20 cellular contexts compared by ENCODE assay signal in genomic region chr6:21965029-21965428, GRCh38.
"Had no signal": no experiment of that assay in that cellular context is flagged by ENCODE, and none has a peak within 500 bp of the region (broad histone marks: within the 10 kb centered on the region; RNA-seq: fewer than 3 reads in every experiment).

No MANE protein-coding gene starts in this region.

- H3K36me3 ChIP-seq: colonic mucosa, ovary, sigmoid colon, spleen, stomach, upper lobe of left lung had no signal

- H3K79me2 ChIP-seq: hepatocyte had no signal

- ATAC-seq: activated CD8-positive, alpha-beta memory T cell treated with anti-CD3 and anti-CD28 coated beads, Interleukin-2, amount 10 ng/mL, durations not matched to agents 7 days and 5 days; body of pancreas; esophagus mucosa; left lobe of liver had no signal

- H3K4me2 ChIP-seq: hepatocyte had no signal

- H3K27me3 ChIP-seq: body of pancreas, colonic mucosa, hepatocyte, ovary, sigmoid colon, spleen, stomach, testis, upper lobe of left lung had no signal

- H2AFZ ChIP-seq: hepatocyte had no signal

- DNase-seq: activated CD4-positive, alpha-beta T cell treated with anti-CD3 and anti-CD28 coated beads for 1 hour; activated CD4-positive, alpha-beta T cell treated with anti-CD3 and anti-CD28 coated beads, Interleukin-2, amount 50 U/mL, for 48 hours; activated CD8-positive, alpha-beta memory T cell treated with anti-CD3 and anti-CD28 coated beads, Interleukin-2, amount 10 ng/mL, durations not matched to agents 7 days and 5 days; activated effector memory CD4-positive, alpha-beta T cell treated with Interleukin-2 at 50 U/mL for 16 hours; activated naive CD4-positive, alpha-beta T cell treated with anti-CD3 and anti-CD28 coated beads, Interleukin-2, amount 50 U/mL, for 16 hours; activated T-cell treated with anti-CD3 and anti-CD28 coated beads, Interleukin-2, amount 50 U/mL, for 24 hours; body of pancreas; caudate nucleus; colonic mucosa; mammary epithelial cell; naive B cell; ovary; sigmoid colon; spleen; stomach; testis; upper lobe of left lung had no signal

- H3K9me3 ChIP-seq: body of pancreas, colonic mucosa, ovary, sigmoid colon, spleen, stomach, testis, upper lobe of left lung had no signal

- H3K4me1 ChIP-seq: body of pancreas, colonic mucosa, spleen, stomach, testis had no signal

- H3K4me3 ChIP-seq: body of pancreas, colonic mucosa, hepatocyte, ovary, sigmoid colon, spleen, stomach, testis, upper lobe of left lung had no signal

- H3K27ac ChIP-seq: body of pancreas, colonic mucosa, hepatocyte, ovary, sigmoid colon, spleen, stomach, testis, upper lobe of left lung had no signal
